8 cellular contexts compared by ENCODE assay signal in the genomic region with DNA sequence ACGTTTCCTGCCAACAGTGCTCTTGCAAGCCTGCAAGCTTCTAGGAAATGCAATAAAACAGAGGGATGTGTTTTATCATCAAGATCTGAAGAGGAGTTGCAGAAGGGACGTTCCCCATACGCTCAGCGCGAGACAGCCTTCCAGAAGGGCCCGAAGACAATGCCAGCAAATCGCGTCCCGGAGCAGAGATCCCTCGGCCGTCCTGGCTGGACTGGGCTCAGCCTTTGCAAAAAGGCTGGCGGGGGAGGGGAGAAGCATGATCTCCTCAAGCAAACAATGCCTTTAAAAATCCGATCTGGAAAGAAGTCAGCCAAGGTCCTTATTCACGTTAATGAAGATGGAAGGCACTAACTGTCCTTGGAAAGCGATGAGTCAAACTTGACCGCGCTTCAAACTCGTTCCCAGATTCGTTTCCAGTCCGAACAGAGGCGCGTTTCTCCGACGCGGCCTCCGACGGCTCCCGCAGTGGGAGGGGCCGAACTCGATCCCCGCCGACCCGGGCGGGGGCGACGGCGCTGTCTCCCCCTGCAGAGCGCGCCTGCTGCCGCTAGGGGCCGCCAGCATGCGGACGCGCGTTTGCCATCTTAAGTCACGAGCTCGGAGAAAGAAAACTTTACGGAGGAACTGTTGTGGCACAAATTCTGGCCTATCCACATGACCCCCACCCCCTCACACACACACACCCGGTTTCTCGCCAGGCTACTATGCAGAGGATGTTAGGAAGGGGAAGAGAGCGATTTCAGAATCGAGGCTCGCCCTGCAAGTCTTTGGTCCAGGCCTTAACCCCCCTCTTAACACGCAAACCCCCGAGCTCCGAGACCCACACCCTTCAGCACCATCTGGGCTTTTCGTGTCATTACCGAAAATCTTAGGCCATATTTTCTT. TPM values are rescaled to one million over a fixed set of nuclear protein-coding genes. Genes with fewer than 3 reads are reported as not detected.
DNase-seq lines count a peak whose midpoint lies in the region; ATAC-seq and TF ChIP-seq lines count a peak whose summit lies in the region.

No MANE protein-coding gene starts in this region.

- CTCF ChIA-PET in AG04450 (lab: Charles Lee) = interaction anchor here (0.6 to 6.4 kb wide), 195 partner anchors 7 to 1494 kb away, joined by 3 to 314 read pairs (median 4); partner anchors contain the start of gene LPP

- H3K27ac ChIP-seq in AG04450 (ENCODE audit: low read depth, low read length) = peak overlapping the region; percentile 98
- H3K27ac ChIP-seq in KMS-11 = no peak overlapping the region
- H3K27ac ChIP-seq in uterus = peak overlapping the region; percentile 98 to 100

- H3K27me3 ChIP-seq in AG04450 (ENCODE audit: control insufficient read depth, insufficient read depth, low read length) = no peaks in the 10 kb centered on the region
- H3K27me3 ChIP-seq in KMS-11 (ENCODE audit: insufficient read depth, low read depth) = peaks cover 29% of the 10 kb centered on the region
- no peaks in the 10 kb centered on the region for H3K27me3 ChIP-seq in uterus

- no peaks in the 10 kb centered on the region for H4K20me1 ChIP-seq in KMS-11 (ENCODE audit: insufficient read depth)

- H3K4me1 ChIP-seq in KMS-11 (ENCODE audit: low read depth, poor library complexity, severe bottlenecking) (peaks cover 12% of the 10 kb centered on the region), uterus (peaks cover 6 to 7% of the 10 kb centered on the region in 2 donors)

- intact Hi-C loops in left ventricle myocardium superior (cut with micrococcal nuclease) (loop anchor here (2.0 to 10.0 kb wide), 2 partner anchors 1215 to 1405 kb away; no protein-coding TSS in a partner anchor), posterior vena cava (cut with DNase I) (loop anchor here (2.0 to 10.0 kb wide), 7 partner anchors 415 to 1405 kb away; partner anchors contain the start of gene LPP (in 1 of the 2)), uterus (cut with DNase I; ENCODE audit: low total_unique reads) (loop anchor here (5.0 to 10.0 kb wide), 5 partner anchors 315 to 1407 kb away; partner anchors contain the start of gene LPP)

- H3K36me3 ChIP-seq in KMS-11 (ENCODE audit: insufficient read depth) (no peaks in the 10 kb centered on the region), uterus (no peaks in the 10 kb centered on the region)

- H3K9me3 ChIP-seq in AG04450 (ENCODE audit: control insufficient read depth, insufficient read depth, low read length) = no peaks in the 10 kb centered on the region
- no peaks in the 10 kb centered on the region for H3K9me3 ChIP-seq in uterus

- peak overlapping the region; percentile 96 for H2AFZ ChIP-seq in KMS-11 (ENCODE audit: low read depth)

- peak overlapping the region; percentile 75 for H3K4me3 ChIP-seq in AG04450 (ENCODE audit: low read depth, low read length)
- H3K4me3 ChIP-seq in KMS-11 (IDR thresholded peaks at IDR 0.05; ENCODE audit: insufficient read depth, low read depth, low read length) = no peak overlapping the region
- peak overlapping the region; percentile 63 to 86 for H3K4me3 ChIP-seq in uterus

- DNase-seq in AG04450 (ENCODE audit: low read depth, low spot score) = peak; percentile 85
- peak; percentile 62 for DNase-seq in T follicular helper cell (ENCODE audit: low read depth)
- peak in 57 of 58 donors; percentile 25 to 87 (median 70) for DNase-seq in anterior cingulate cortex (lab: John Stamatoyannopoulos, UW)
- peak; percentile 89 for DNase-seq in left ventricle myocardium superior
- peak; percentile 96 for DNase-seq in posterior vena cava (ENCODE audit: low spot score)
- DNase-seq in uterus = peak; percentile 95 to 96

- TF ChIP-seq CTCF in AG04450 (IDR thresholded peaks at IDR 0.05; ENCODE audit: low read depth, low read length) = peak; percentile 95
- peak; percentile 88 for TF ChIP-seq CTCF in KMS-11 (conservative IDR thresholded peaks at IDR 0.05; ENCODE audit: low read depth, low read length)
- TF ChIP-seq CTCF in uterus (IDR thresholded peaks at IDR 0.05) = peak; percentile 86 to 96 (median 94)

- H3K79me2 ChIP-seq in KMS-11 (ENCODE audit: insufficient read depth, low read depth) = no peaks in the 10 kb centered on the region

- peak; percentile 44 for ATAC-seq in GM18505 (IDR thresholded peaks at IDR 0.05; ENCODE audit: unreplicated experiment)
- peak; percentile 21 for ATAC-seq in left ventricle myocardium superior

- POLR2A ChIA-PET in AG04450 (lab: Yijun Ruan, JAX) = interaction anchor here (0.6 to 2.0 kb wide), 11 partner anchors 413 to 1216 kb away, joined by 3 to 8 read pairs (median 4); partner anchors contain the start of gene LPP

- TF ChIP-seq POLR2A in GM18505 (IDR thresholded peaks at IDR 0.05; ENCODE audit: borderline replicate concordance, extremely low read depth, insufficient read depth, insufficient read length) (no peak), uterus (IDR thresholded peaks at IDR 0.05) (peak in 1 of 2 donors; percentile 56)

- peak overlapping the region; percentile 95 for H3K4me2 ChIP-seq in KMS-11

- no peak overlapping the region; the same call in 1 of the 2 replicates for H3K9ac ChIP-seq in KMS-11

RNA-seq across cellular contexts. Expression of gene BCL6, which starts 5.5 kb away (rescaled TPM):
- polyA plus RNA-seq in AG04450 (2011; rRNA removed) = 12.8 and 19.2 TPM in 2 replicates
- 38.5 and 41.9 TPM in 2 replicates for polyA minus RNA-seq in AG04450 (2011; rRNA and poly(A)+ RNA removed)
- total RNA-seq in left ventricle myocardium superior = 104 TPM
- 100 to 1,000 TPM in 1 of 2 donors, 10 to 100 TPM in 1; 87.7 to 143 TPM for total RNA-seq in posterior vena cava
- 100 to 1,000 TPM in 1 of 4 donors, 10 to 100 TPM in 2, 1 to 10 TPM in 1; 6.6 to 188 (median 51.0) TPM for total RNA-seq in uterus

RNA-seq across cellular contexts. Expression of gene RTP2, which starts 37.4 kb away (rescaled TPM):
- not detected in 2 replicates for polyA plus RNA-seq in AG04450 (2011; rRNA removed)
- polyA minus RNA-seq in AG04450 (2011; rRNA and poly(A)+ RNA removed) = not detected in 2 replicates
- total RNA-seq in left ventricle myocardium superior (not detected), posterior vena cava (not detected), uterus (not detected)
